In genomic region chr1:211831558-211832323, GRCh38 we compare ENCODE assay signal across 11 cellular contexts. TPM values are rescaled to one million over a fixed set of nuclear protein-coding genes. Genes with fewer than 3 reads are reported as not detected.
A peak's percentile ranks its signal among the peaks of the same experiment; 100 is the strongest.
DNase-seq lines count a peak whose midpoint lies in the region; ATAC-seq, FAIRE-seq and TF ChIP-seq lines count a peak whose summit lies in the region.
"Had no signal": no experiment of that assay in that cellular context is flagged by ENCODE, and none has a peak within 500 bp of the region (broad histone marks: within the 10 kb centered on the region; RNA-seq: fewer than 3 reads in every experiment).

No MANE protein-coding gene starts in this region.

- H3K27me3 Mint-ChIP-seq in T-helper 2 cell treated with Interferon-gamma antibody and Interleukin-4, amounts not matched to agents 5 μg/mL and 100 μg/mL, for 36 hours (ENCODE audit: low read depth): peaks cover 10% of the 10 kb centered on the region
- no peaks in the 10 kb centered on the region for H3K27me3 Mint-ChIP-seq in activated CD8-positive, alpha-beta T cell treated with anti-CD3 and anti-CD28 coated beads for 36 hours
- H3K27me3 Mint-ChIP-seq in neural crest cell (ENCODE audit: low read depth): peaks cover 9% of the 10 kb centered on the region

- H3K36me3 ChIP-seq in MM.1S (replicated peaks; ENCODE audit: insufficient read depth, low read length): no peaks in the 10 kb centered on the region
- H3K36me3 ChIP-seq in upper lobe of right lung: no peaks in the 10 kb centered on the region
- H3K36me3 ChIP-seq: pancreas had no signal

- peaks cover 11% of the 10 kb centered on the region; the same call in 1 of the 2 replicates for H3K4me1 ChIP-seq in MM.1S (ENCODE audit: low read length)
- H3K4me1 ChIP-seq in upper lobe of right lung: peaks cover 20% of the 10 kb centered on the region

- H3K4me1 Mint-ChIP-seq in T-helper 2 cell treated with Interferon-gamma antibody and Interleukin-4, amounts not matched to agents 5 μg/mL and 100 μg/mL, for 36 hours (ENCODE audit: low read depth): peaks cover 60% of the 10 kb centered on the region
- peaks cover 61% of the 10 kb centered on the region for H3K4me1 Mint-ChIP-seq in activated CD8-positive, alpha-beta T cell treated with anti-CD3 and anti-CD28 coated beads for 36 hours (ENCODE audit: low read depth)
- peaks cover 31% of the 10 kb centered on the region for H3K4me1 Mint-ChIP-seq in neural crest cell

- CTCF ChIA-PET in activated CD8-positive, alpha-beta T cell treated with anti-CD3 and anti-CD28 coated beads for 36 hours (lab: Charles Lee): interaction anchor here (0.9 to 2.9 kb wide), 5 partner anchors 10 to 204 kb away, joined by 3 to 14 read pairs (median 5); partner anchors contain the start of genes DTL and INTS7

- no peaks in the 10 kb centered on the region for H4K20me1 ChIP-seq in MM.1S (ENCODE audit: insufficient read depth, low read length)

- intact Hi-C loops in activated CD8-positive, alpha-beta T cell treated with anti-CD3 and anti-CD28 coated beads for 36 hours (cut with micrococcal nuclease): loop anchor here (2.0 to 5.0 kb wide), 5 partner anchors 94 to 206 kb away; partner anchors contain the start of genes DTL and INTS7
- intact Hi-C loops in upper lobe of right lung (cut with DNase I): no loop called here

- H3K9me2 ChIP-seq in MM.1S (replicated peaks; ENCODE audit: insufficient read depth, low read length): no peaks in the 10 kb centered on the region

- H2AFZ ChIP-seq in MM.1S (ENCODE audit: low read length): no peak overlapping the region

- H3K36me3 Mint-ChIP-seq in T-helper 2 cell treated with Interferon-gamma antibody and Interleukin-4, amounts not matched to agents 5 μg/mL and 100 μg/mL, for 36 hours (ENCODE audit: low read depth): peaks cover 24% of the 10 kb centered on the region
- H3K36me3 Mint-ChIP-seq in activated CD8-positive, alpha-beta T cell treated with anti-CD3 and anti-CD28 coated beads for 36 hours (ENCODE audit: low read depth): peaks cover 3% of the 10 kb centered on the region
- no peaks in the 10 kb centered on the region for H3K36me3 Mint-ChIP-seq in neural crest cell (ENCODE audit: low read depth)

- 0 out of 2 replicates have a peak overlapping the region, but pooled peaks have one; percentile 14 for H3K4me2 ChIP-seq in MM.1S (ENCODE audit: low read depth, low read length)

- no peak overlapping the region for H3K4me3 ChIP-seq in MM.1S (ENCODE audit: low read length)
- H3K4me3 ChIP-seq in upper lobe of right lung: no peak overlapping the region

- TF ChIP-seq CTCF in MM.1S (IDR thresholded peaks at IDR 0.05; ENCODE audit: low read length) (no peak), neural crest cell (conservative IDR thresholded peaks at IDR 0.05) (no peak), upper lobe of right lung (IDR thresholded peaks at IDR 0.05) (no peak)
- TF ChIP-seq CTCF in activated CD8-positive, alpha-beta T cell treated with anti-CD3 and anti-CD28 coated beads for 36 hours (IDR thresholded peaks at IDR 0.05): no peak

- H3K79me2 ChIP-seq in MM.1S (ENCODE audit: low read length): no peaks in the 10 kb centered on the region

- FAIRE-seq in HTR-8/SVneo (lab: Jason Lieb, UNC): no peak
- FAIRE-seq: astrocyte, islet of Langerhans, pancreas had no signal

- POLR2A ChIA-PET in activated CD8-positive, alpha-beta T cell treated with anti-CD3 and anti-CD28 coated beads for 36 hours (lab: Charles Lee): interaction anchor here (1.1 kb wide), 1 partner anchor 156 kb away, joined by 3 read pairs; the partner anchor contains the start of gene NEK2

- peaks cover 13% of the 10 kb centered on the region for H3K27me3 ChIP-seq in MM.1S (replicated peaks; ENCODE audit: insufficient read depth, low read length)
- no peaks in the 10 kb centered on the region for H3K27me3 ChIP-seq in upper lobe of right lung
- H3K27me3 ChIP-seq: pancreas had no signal

- no peak for DNase-seq in T-helper 2 cell treated with Interferon-gamma antibody and Interleukin-4, amounts not matched to agents 5 μg/mL and 100 μg/mL, for 36 hours (ENCODE audit: low spot score)
- no peak for DNase-seq in T-helper 2 cell
- peak; percentile 18 for DNase-seq in MM.1S
- DNase-seq in activated CD8-positive, alpha-beta T cell treated with anti-CD3 and anti-CD28 coated beads for 36 hours: no peak
- no peak for DNase-seq in neural crest cell (ENCODE audit: low read depth, low spot score)
- no peak for DNase-seq in NK-92 treated with Interleukin-12 subunit alpha and Interleukin-12 subunit beta, amount 100 ng/mL, for 24 hours (lab: John Stamatoyannopoulos, UW)
- no peak for DNase-seq in HTR-8/SVneo (ENCODE audit: insufficient read length, low spot score)
- no peak for DNase-seq in upper lobe of right lung
- DNase-seq: pancreas had no signal

- peak overlapping the region; percentile 50 for H3K27ac Mint-ChIP-seq in T-helper 2 cell treated with Interferon-gamma antibody and Interleukin-4, amounts not matched to agents 5 μg/mL and 100 μg/mL, for 36 hours
- H3K27ac Mint-ChIP-seq in activated CD8-positive, alpha-beta T cell treated with anti-CD3 and anti-CD28 coated beads for 36 hours: peak overlapping the region; percentile 86
- H3K27ac Mint-ChIP-seq in neural crest cell (ENCODE audit: unreplicated experiment): no peak overlapping the region

- H3F3A ChIP-seq in MM.1S (ENCODE audit: insufficient read depth, low read length): peaks cover 4% of the 10 kb centered on the region; the same call in 1 of the 2 replicates

- no peak overlapping the region for H3K9ac ChIP-seq in MM.1S (ENCODE audit: low read length)

- H3K27ac ChIP-seq in MM.1S (ENCODE audit: low read length) (no peak overlapping the region), upper lobe of right lung (no peak overlapping the region)

- ATAC-seq in activated CD8-positive, alpha-beta T cell treated with anti-CD3 and anti-CD28 coated beads for 36 hours: no peak
- ATAC-seq in upper lobe of right lung: no peak

- H3K9me3 ChIP-seq in MM.1S (replicated peaks; ENCODE audit: insufficient read depth, low read length) (no peaks in the 10 kb centered on the region), upper lobe of right lung (no peaks in the 10 kb centered on the region)
- H3K9me3 ChIP-seq: pancreas had no signal

- H3K4me3 Mint-ChIP-seq in T-helper 2 cell treated with Interferon-gamma antibody and Interleukin-4, amounts not matched to agents 5 μg/mL and 100 μg/mL, for 36 hours: peak overlapping the region; percentile 87
- H3K4me3 Mint-ChIP-seq in activated CD8-positive, alpha-beta T cell treated with anti-CD3 and anti-CD28 coated beads for 36 hours: peak overlapping the region; percentile 75
- H3K4me3 Mint-ChIP-seq in neural crest cell: peak overlapping the region; percentile 89

- no peaks in the 10 kb centered on the region for H3K9me3 Mint-ChIP-seq in T-helper 2 cell treated with Interferon-gamma antibody and Interleukin-4, amounts not matched to agents 5 μg/mL and 100 μg/mL, for 36 hours
- H3K9me3 Mint-ChIP-seq in activated CD8-positive, alpha-beta T cell treated with anti-CD3 and anti-CD28 coated beads for 36 hours: no peaks in the 10 kb centered on the region
- H3K9me3 Mint-ChIP-seq in neural crest cell: no peaks in the 10 kb centered on the region

RNA-seq across cellular contexts. Expression of gene LPGAT1, which starts 1.2 kb away (rescaled TPM):
- 10 to 100 TPM; 16.5 to 16.7 TPM for total RNA-seq in activated CD8-positive, alpha-beta T cell treated with anti-CD3 and anti-CD28 coated beads for 36 hours
- 28.5 and 30.3 TPM in 2 replicates for total RNA-seq in neural crest cell
- total RNA-seq in upper lobe of right lung: 34.5 TPM
